ENCODE assay signal across 21 cellular contexts in genomic region chr16:85215478-85216120, GRCh38.
"Had no signal": no experiment of that assay in that cellular context is flagged by ENCODE, and none has a peak within 500 bp of the region (broad histone marks: within the 10 kb centered on the region; RNA-seq: fewer than 3 reads in every experiment).

No MANE protein-coding gene starts in this region.

- H3K27me3 ChIP-seq: body of pancreas, heart right ventricle, upper lobe of right lung had no signal

- ATAC-seq: activated CD8-positive, alpha-beta T cell treated with anti-CD3 and anti-CD28 coated beads for 36 hours; body of pancreas; heart right ventricle; left cardiac atrium; mucosa of descending colon; stimulated activated naive CD8-positive, alpha-beta T cell treated with anti-CD3 and anti-CD28 coated beads, Interleukin-15, Interleukin-2, amounts not matched to agents 100 U/mL and 50 U/mL, for 24 hours; T-helper 17 cell; upper lobe of right lung had no signal

- FAIRE-seq: endometrium had no signal

- H3K4me3 ChIP-seq: body of pancreas, heart right ventricle, mucosa of descending colon, upper lobe of right lung had no signal

- H3K4me3 Mint-ChIP-seq: activated CD8-positive, alpha-beta T cell treated with anti-CD3 and anti-CD28 coated beads for 36 hours; activated naive CD4-positive, alpha-beta T cell treated with anti-CD3 and anti-CD28 coated beads, Interleukin-2, amount 50 U/mL, for 24 hours; activated T-helper 1 cell treated with anti-CD3 and anti-CD28 coated beads, Interleukin-12 subunit alpha, Interleukin-12 subunit beta, Interleukin-2, Interleukin-4 antibody, amounts not matched to agents 30 ng/mL and 10 ng/mL and 1 ng/mL, durations not matched to agents 14 hours and 24 hours and 36 hours; memory B cell; neural crest cell; T-helper 17 cell had no signal

- H3K27me3 Mint-ChIP-seq: activated CD8-positive, alpha-beta T cell treated with anti-CD3 and anti-CD28 coated beads for 36 hours; activated naive CD4-positive, alpha-beta T cell treated with anti-CD3 and anti-CD28 coated beads, Interleukin-2, amount 50 U/mL, for 24 hours had no signal

- DNase-seq: activated CD4-positive, alpha-beta T cell treated with anti-CD3 and anti-CD28 coated beads for 48 hours; activated CD4-positive, CD25-positive, alpha-beta regulatory T cell; activated CD8-positive, alpha-beta T cell treated with anti-CD3 and anti-CD28 coated beads for 36 hours; activated gamma-delta T cell; anterior cingulate cortex; body of pancreas; heart right ventricle; islet precursor cell; left cardiac atrium; mucosa of descending colon; retina; stimulated activated CD4-positive, alpha-beta T cell treated with anti-CD3 and anti-CD28 coated beads, Interleukin-4, amount 100 ng/mL, for 24 hours; stimulated activated naive CD8-positive, alpha-beta T cell treated with anti-CD3 and anti-CD28 coated beads, Interleukin-15, Interleukin-2, amounts not matched to agents 100 U/mL and 50 U/mL, for 24 hours; T-helper 17 cell; upper lobe of right lung had no signal

- H3K4me1 Mint-ChIP-seq: activated naive CD4-positive, alpha-beta T cell treated with anti-CD3 and anti-CD28 coated beads, Interleukin-2, amount 50 U/mL, for 24 hours; memory B cell had no signal

- H3K36me3 ChIP-seq: heart right ventricle, upper lobe of right lung had no signal

- H3K27ac Mint-ChIP-seq: activated CD8-positive, alpha-beta T cell treated with anti-CD3 and anti-CD28 coated beads for 36 hours; activated naive CD4-positive, alpha-beta T cell treated with anti-CD3 and anti-CD28 coated beads, Interleukin-2, amount 50 U/mL, for 24 hours; activated T-helper 1 cell treated with anti-CD3 and anti-CD28 coated beads, Interleukin-12 subunit alpha, Interleukin-12 subunit beta, Interleukin-2, Interleukin-4 antibody, amounts not matched to agents 30 ng/mL and 10 ng/mL and 1 ng/mL, durations not matched to agents 14 hours and 24 hours and 36 hours; memory B cell; progenitor cell of endocrine pancreas; T-helper 17 cell had no signal

- H3K27ac ChIP-seq: body of pancreas, heart right ventricle, upper lobe of right lung had no signal

- H3K9me3 Mint-ChIP-seq: activated CD8-positive, alpha-beta T cell treated with anti-CD3 and anti-CD28 coated beads for 36 hours; activated naive CD4-positive, alpha-beta T cell treated with anti-CD3 and anti-CD28 coated beads, Interleukin-2, amount 50 U/mL, for 24 hours; activated T-helper 1 cell treated with anti-CD3 and anti-CD28 coated beads, Interleukin-12 subunit alpha, Interleukin-12 subunit beta, Interleukin-2, Interleukin-4 antibody, amounts not matched to agents 30 ng/mL and 10 ng/mL and 1 ng/mL, durations not matched to agents 14 hours and 24 hours and 36 hours; memory B cell; neural crest cell had no signal

- H3K9me3 ChIP-seq: body of pancreas, heart right ventricle, mucosa of descending colon, upper lobe of right lung had no signal

- H3K36me3 Mint-ChIP-seq: activated naive CD4-positive, alpha-beta T cell treated with anti-CD3 and anti-CD28 coated beads, Interleukin-2, amount 50 U/mL, for 24 hours; memory B cell had no signal
